Comparison of ENCODE assay signal across 8 cellular contexts in the genomic region with DNA sequence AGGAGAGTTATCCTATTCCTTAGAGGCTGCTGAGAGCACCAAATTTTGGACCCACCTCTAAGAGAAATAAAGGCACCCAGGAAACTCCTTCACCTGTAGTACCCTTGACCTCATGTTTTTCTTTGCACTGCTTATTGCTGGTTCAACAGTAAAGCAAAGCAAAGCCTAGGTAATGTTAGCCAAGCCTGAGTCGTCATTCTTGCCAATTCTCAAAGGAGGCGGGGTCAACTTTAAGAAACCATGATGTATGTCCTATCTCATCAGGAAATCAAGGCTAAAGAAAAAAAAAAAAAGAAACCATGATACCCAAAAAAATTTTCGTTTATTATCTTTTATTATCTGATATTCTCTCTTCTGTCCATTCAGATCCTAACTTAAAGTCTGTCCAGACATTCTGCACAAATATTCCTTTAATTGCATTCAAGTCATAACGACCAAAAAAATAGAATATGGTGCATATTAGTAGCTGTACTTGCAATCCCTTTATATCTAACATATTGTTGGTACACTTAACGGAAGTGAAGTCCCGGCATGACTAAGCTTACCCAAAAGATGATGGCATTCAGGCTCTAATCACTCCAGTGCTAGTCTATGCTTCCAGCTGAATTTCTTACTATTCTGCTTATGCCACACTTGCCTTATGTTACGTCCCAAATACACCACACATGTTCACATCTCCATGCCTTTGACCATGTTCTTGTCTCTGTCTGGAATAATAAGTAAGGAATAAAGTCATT. TPM values are rescaled to one million over a fixed set of nuclear protein-coding genes. Genes with fewer than 3 reads are reported as not detected.
DNase-seq lines count a peak whose midpoint lies in the region; ATAC-seq lines count a peak whose summit lies in the region.

No MANE protein-coding gene starts in this region.

- H4K20me1 ChIP-seq in Karpas-422 (ENCODE audit: insufficient read depth, low read depth, low read length) = no peaks in the 10 kb centered on the region

- no peaks in the 10 kb centered on the region for H3K9me3 Mint-ChIP-seq in CD4-positive, CD25-positive, alpha-beta regulatory T cell
- H3K9me3 Mint-ChIP-seq in natural killer cell treated with Interleukin-12 subunit alpha and Interleukin-12 subunit beta and Interleukin-15 and Interleukin-18, amount 100 ng/mL, for 72 hours = no peaks in the 10 kb centered on the region

- peaks cover 19% of the 10 kb centered on the region for H3K36me3 Mint-ChIP-seq in CD4-positive, CD25-positive, alpha-beta regulatory T cell
- peaks cover 11% of the 10 kb centered on the region for H3K36me3 Mint-ChIP-seq in natural killer cell treated with Interleukin-12 subunit alpha and Interleukin-12 subunit beta and Interleukin-15 and Interleukin-18, amount 100 ng/mL, for 72 hours

- no peaks in the 10 kb centered on the region for H3K9me2 ChIP-seq in Karpas-422 (replicated peaks; ENCODE audit: insufficient read depth, low read length)

- H3K9me3 ChIP-seq in CD4-positive, CD25-positive, alpha-beta regulatory T cell (ENCODE audit: control insufficient read depth in 2 of 2, low read length in 2 of 2) = no peaks in the 10 kb centered on the region
- H3K9me3 ChIP-seq in Karpas-422 (ENCODE audit: low read length) = no peaks in the 10 kb centered on the region

- H2AFZ ChIP-seq in Karpas-422 (ENCODE audit: low read length) = no peak overlapping the region

- H3K4me1 Mint-ChIP-seq in CD4-positive, CD25-positive, alpha-beta regulatory T cell = peaks cover 44 to 60% (median 55%) of the 10 kb centered on the region in 4 donors
- peaks cover 50 to 54% of the 10 kb centered on the region in 2 donors for H3K4me1 Mint-ChIP-seq in natural killer cell treated with Interleukin-12 subunit alpha and Interleukin-12 subunit beta and Interleukin-15 and Interleukin-18, amount 100 ng/mL, for 72 hours (ENCODE audit: low read depth in 2 of 2)

- H3K4me3 Mint-ChIP-seq in CD4-positive, CD25-positive, alpha-beta regulatory T cell = peak overlapping the region; percentile 97 to 99 (median 98)
- H3K4me3 Mint-ChIP-seq in natural killer cell treated with Interleukin-12 subunit alpha and Interleukin-12 subunit beta and Interleukin-15 and Interleukin-18, amount 100 ng/mL, for 72 hours = peak overlapping the region; percentile 89

- ATAC-seq in CD4-positive, CD25-positive, alpha-beta regulatory T cell (ENCODE audit: low read depth in 2 of 2) = no peak
- no peak for ATAC-seq in natural killer cell treated with Interleukin-12 subunit alpha and Interleukin-12 subunit beta and Interleukin-15 and Interleukin-18, amount 100 ng/mL, for 72 hours
- no peak for ATAC-seq in HG03565 (IDR thresholded peaks at IDR 0.05; ENCODE audit: unreplicated experiment)

- peak overlapping the region; percentile 94 for H3K4me2 ChIP-seq in Karpas-422 (ENCODE audit: low read depth, low read length, poor library complexity, severe bottlenecking)

- H3K27me3 ChIP-seq in CD4-positive, CD25-positive, alpha-beta regulatory T cell (ENCODE audit: control insufficient read depth, insufficient read depth, low read length) = no peaks in the 10 kb centered on the region
- H3K27me3 ChIP-seq in Karpas-422 (ENCODE audit: low read length) = no peaks in the 10 kb centered on the region

- H3K79me2 ChIP-seq in Karpas-422 (ENCODE audit: low read length) = peaks cover 64% of the 10 kb centered on the region

- peak in 1 of 3 donors; percentile 58 for DNase-seq in CD4-positive, CD25-positive, alpha-beta regulatory T cell
- DNase-seq in Karpas-422 (no peak), cerebellar cortex (ENCODE audit: low spot score) (peak; percentile 7), HT-29 (ENCODE audit: low spot score) (no peak), putamen (ENCODE audit: low spot score) (no peak), SKM-1 treated with dmso at 0.1 percent for 144 hours (lab: John Stamatoyannopoulos, UW; ENCODE audit: unreplicated experiment) (no peak)
- DNase-seq in natural killer cell treated with Interleukin-12 subunit alpha and Interleukin-12 subunit beta and Interleukin-15 and Interleukin-18, amount 100 ng/mL, for 72 hours (ENCODE audit: low spot score) = no peak

- peak overlapping the region; percentile 89 for H3K4me3 ChIP-seq in CD4-positive, CD25-positive, alpha-beta regulatory T cell (ENCODE audit: low read depth, low read length)
- peak overlapping the region; percentile 93 for H3K4me3 ChIP-seq in Karpas-422 (ENCODE audit: low read length)

- H3K27me3 Mint-ChIP-seq in CD4-positive, CD25-positive, alpha-beta regulatory T cell = no peaks in the 10 kb centered on the region
- H3K27me3 Mint-ChIP-seq in natural killer cell treated with Interleukin-12 subunit alpha and Interleukin-12 subunit beta and Interleukin-15 and Interleukin-18, amount 100 ng/mL, for 72 hours = no peaks in the 10 kb centered on the region

- H3K27ac Mint-ChIP-seq in CD4-positive, CD25-positive, alpha-beta regulatory T cell = peak overlapping the region in 2 of 3 donors; percentile 94 to 97
- H3K27ac Mint-ChIP-seq in natural killer cell treated with Interleukin-12 subunit alpha and Interleukin-12 subunit beta and Interleukin-15 and Interleukin-18, amount 100 ng/mL, for 72 hours = peak overlapping the region; percentile 80 to 92

- peaks cover 41% of the 10 kb centered on the region for H3K4me1 ChIP-seq in CD4-positive, CD25-positive, alpha-beta regulatory T cell (ENCODE audit: control insufficient read depth, insufficient read depth, low read length, poor library complexity, severe bottlenecking)
- peaks cover 27% of the 10 kb centered on the region for H3K4me1 ChIP-seq in Karpas-422 (ENCODE audit: low read length)

- peak overlapping the region; percentile 90 for H3K9ac ChIP-seq in Karpas-422 (ENCODE audit: low read length)

- H3K27ac ChIP-seq in CD4-positive, CD25-positive, alpha-beta regulatory T cell (ENCODE audit: insufficient read depth, low read length, poor library complexity, severe bottlenecking) = no peak overlapping the region
- no peak overlapping the region for H3K27ac ChIP-seq in Karpas-422 (ENCODE audit: low read length)

- peaks cover 11% of the 10 kb centered on the region for H3K36me3 ChIP-seq in CD4-positive, CD25-positive, alpha-beta regulatory T cell (ENCODE audit: control insufficient read depth, insufficient read depth, low read length)
- H3K36me3 ChIP-seq in Karpas-422 (ENCODE audit: insufficient read depth, low read length) = peaks cover 14% of the 10 kb centered on the region; the same call in 1 of the 2 replicates

RNA-seq across cellular contexts. Expression of gene AUH, which starts 1.8 kb away (rescaled TPM):
- 15.8 TPM for total RNA-seq in CD4-positive, CD25-positive, alpha-beta regulatory T cell
- 10 to 100 TPM; 10.8 to 16.5 (median 14.1) TPM for polyA plus RNA-seq in CD4-positive, CD25-positive, alpha-beta regulatory T cell
- total RNA-seq in Karpas-422 (2014; rRNA removed; shearing (Covaris generic); ENCODE audit: low replicate concordance) = 29.2 and 49.6 TPM in 2 replicates
- 10 to 100 TPM; 19.4 to 25.2 TPM for total RNA-seq in natural killer cell treated with Interleukin-12 subunit alpha and Interleukin-12 subunit beta and Interleukin-15 and Interleukin-18, amount 100 ng/mL, for 72 hours
- 28.6 TPM in 2 replicates for total RNA-seq in HT-29 (2014; rRNA removed; shearing (Covaris generic))
